Comparison of ENCODE assay signal across 7 cellular contexts in genomic region chrX:109635151-109635550, GRCh38. TPM values are rescaled to one million over a fixed set of nuclear protein-coding genes. Genes with fewer than 3 reads are reported as not detected.
DNase-seq lines count a peak whose midpoint lies in the region; ATAC-seq and TF ChIP-seq lines count a peak whose summit lies in the region.

No MANE protein-coding gene starts in this region.

- no peak overlapping the region for H3K4me2 ChIP-seq in mesendoderm (ENCODE audit: low read length)

- H4K5ac ChIP-seq in mesendoderm (ENCODE audit: low read length) = no peak overlapping the region

- H3K4ac ChIP-seq in mesendoderm (ENCODE audit: low read depth, low read length) = no peak overlapping the region

- TF ChIP-seq CTCF in GM10248 (IDR thresholded peaks at IDR 0.05; ENCODE audit: control extremely low read depth, extremely low read depth, low read depth, missing control alignments) = peak; percentile 21

- H3K4me3 ChIP-seq in mesendoderm (ENCODE audit: low read length) = no peak overlapping the region

- no peak overlapping the region for H3K56ac ChIP-seq in mesendoderm (ENCODE audit: low read length)

- CTCF ChIA-PET in GM10248 (lab: Yijun Ruan, JAX) = interaction anchor here (0.9 to 3.7 kb wide), 10 partner anchors 9 to 256 kb away, joined by 3 to 32 read pairs (median 6); partner anchors contain the start of gene KCNE5

- no peak overlapping the region for H2BK15ac ChIP-seq in mesendoderm (replicated peaks; ENCODE audit: low read depth)

- no peak overlapping the region for H2BK120ac ChIP-seq in mesendoderm (ENCODE audit: low read depth, low read length)

- no peaks in the 10 kb centered on the region for H3K36me3 ChIP-seq in mesendoderm (ENCODE audit: control insufficient read depth, insufficient read depth, low read length)

- no peak overlapping the region for H3K9ac ChIP-seq in mesendoderm (ENCODE audit: low read length)

- no peak overlapping the region for H2AK5ac ChIP-seq in mesendoderm (ENCODE audit: low read length)

- H3K79me2 ChIP-seq in mesendoderm (ENCODE audit: control insufficient read depth, insufficient read depth, low read length) = no peaks in the 10 kb centered on the region

- POLR2A ChIA-PET in GM10248 (lab: Yijun Ruan, JAX) = no interaction called here

- H3K23ac ChIP-seq in mesendoderm (ENCODE audit: low read length) = no peak overlapping the region

- H4K8ac ChIP-seq in mesendoderm (ENCODE audit: low read depth, low read length) = no peak overlapping the region

- H2BK5ac ChIP-seq in mesendoderm (ENCODE audit: low read length) = no peak overlapping the region

- DNase-seq in GM10248 (ENCODE audit: extremely low spot score) (no peak), HT1080 (ENCODE audit: low read depth) (peak; percentile 27), amniotic epithelial cell (ENCODE audit: low read depth) (peak; percentile 17), mesendoderm (peak; percentile 49), T1000 (lab: John Stamatoyannopoulos, UW) (no peak)

- no peaks in the 10 kb centered on the region for H3K27me3 ChIP-seq in mesendoderm (ENCODE audit: insufficient read depth, low read length, poor library complexity)

- WGBS in mesendoderm (ENCODE audit: extremely low coverage, insufficient coverage, low lambda C conversion rate) = no CpG with 5 or more reads among the region's 3 CpGs

- ATAC-seq in HG03039 (IDR thresholded peaks at IDR 0.05; ENCODE audit: unreplicated experiment) (no peak), HG02840 (IDR thresholded peaks at IDR 0.05; ENCODE audit: low FRiP score, unreplicated experiment) (no peak)

- H3K18ac ChIP-seq in mesendoderm (ENCODE audit: low read length) = no peak overlapping the region

- H3K79me1 ChIP-seq in mesendoderm (ENCODE audit: low read length) = no peaks in the 10 kb centered on the region

- H3K27ac ChIP-seq in mesendoderm (ENCODE audit: low read depth, low read length) = no peak overlapping the region

- no peaks in the 10 kb centered on the region for H3K4me1 ChIP-seq in mesendoderm (ENCODE audit: control insufficient read depth, low read depth, low read length)

RNA-seq across cellular contexts. Expression of gene KCNE5, which starts 10.2 kb away (rescaled TPM):
- 0.48 TPM in 1 of 2 replicates, not detected in the other for total RNA-seq in HT1080 (2014; rRNA removed; shearing (Covaris generic))
- 0.12 and 0.36 TPM in 2 replicates for polyA plus RNA-seq in HT1080 (2015; cell fraction: cytosol; rRNA removed)
- 0.36 and 0.79 TPM in 2 replicates for polyA plus RNA-seq in HT1080 (2015; cell fraction: nucleus; rRNA removed)
- polyA plus RNA-seq in mesendoderm (2013, experiment 1 of 2) = 5.0 TPM
- polyA plus RNA-seq in mesendoderm (2013, experiment 2 of 2) = 5.0 TPM

Comparison
In these comparisons a context has a peak if more than half of its experiments do, and no peak if none do; other contexts are left out.
1. DNase-seq: peak in HT1080 (single experiment), amniotic epithelial cell (single experiment) and mesendoderm (single experiment); none in GM10248 (single experiment) and T1000 (single experiment).